Comparison of ENCODE assay signal across 9 cellular contexts in genomic region chr4:56575820-56576429, GRCh38.
DNase-seq lines count a peak whose midpoint lies in the region; ATAC-seq and TF ChIP-seq lines count a peak whose summit lies in the region.
"Had no signal": no experiment of that assay in that cellular context is flagged by ENCODE, and none has a peak within 500 bp of the region (broad histone marks: within the 10 kb centered on the region; RNA-seq: fewer than 3 reads in every experiment).

No MANE protein-coding gene starts in this region.

- in situ Hi-C loops in transverse colon (cut with MboI; ENCODE audit: low pct_ligation_motif_present in 1 of 4, low pct_unique_long_range_greater_than_20kb in 1 of 4, low sequenced_read_pairs in 3 of 4) = no loop called here

- DNase-seq in AG20443 (ENCODE audit: low spot score) (peak; percentile 53), HCEC 1CT (peak; percentile 28), hepatic stellate cell (ENCODE audit: low spot score) (peak; percentile 35), transverse colon (no peak)
- DNase-seq in stimulated activated CD4-positive, alpha-beta T cell treated with anti-CD3 and anti-CD28 coated beads, Interleukin-1b, Interleukin-23, amount 100 ng/mL, for 48 hours = no peak

- intact Hi-C loops in transverse colon (cut with DNase I; ENCODE audit: low total_unique reads) = no loop called here

- H3K9me3 ChIP-seq in transverse colon = no peaks in the 10 kb centered on the region

- 18 to 25% methylated on average over 1 of the region's 1 CpG for WGBS in transverse colon (ENCODE audit: low coverage in 1 of 2), 2 donors

- no peaks in the 10 kb centered on the region for H3K36me3 ChIP-seq in transverse colon

- ATAC-seq in SK-N-SH treated with all-trans-retinoic acid at 6 μM for 48 hours (peak; percentile 81), GM18502 (IDR thresholded peaks at IDR 0.05; ENCODE audit: poor library complexity, unreplicated experiment) (no peak), GM18909 (IDR thresholded peaks at IDR 0.05; ENCODE audit: poor library complexity, unreplicated experiment) (no peak)

- H3K4me3 ChIP-seq in transverse colon = no peak overlapping the region

- no peaks in the 10 kb centered on the region for H3K4me1 ChIP-seq in transverse colon

- H3K27me3 ChIP-seq in transverse colon = no peaks in the 10 kb centered on the region

- peak; percentile 33 to 47 (median 43) for TF ChIP-seq CTCF in transverse colon (IDR thresholded peaks at IDR 0.05)

- no peak overlapping the region for H3K27ac ChIP-seq in transverse colon
- H3K27ac ChIP-seq: epithelial cell of prostate had no signal

- TF ChIP-seq EP300 in transverse colon (IDR thresholded peaks at IDR 0.05; ENCODE audit: low read depth) = no peak

- no peak for TF ChIP-seq POLR2A in transverse colon (IDR thresholded peaks at IDR 0.05)

TF ChIP-seq in SK-N-SH treated with all-trans-retinoic acid at 6 μM for 48 hours, 23 proteins besides CTCF, POLR2A, EP300 and RAD21:
- TF ChIP-seq TOX (CRISPR knock-in tag; IDR thresholded peaks at IDR 0.05; ENCODE audit: borderline replicate concordance) (no peak), TSHZ2 (CRISPR knock-in tag; IDR thresholded peaks at IDR 0.05) (no peak), ZFP3 (CRISPR knock-in tag; IDR thresholded peaks at IDR 0.05) (no peak), ZNF565 (CRISPR knock-in tag; conservative IDR thresholded peaks at IDR 0.05; ENCODE audit: low read depth) (no peak), ARNTL (CRISPR knock-in tag; IDR thresholded peaks at IDR 0.05; ENCODE audit: borderline replicate concordance, low read depth) (no peak), SNAI2 (CRISPR knock-in tag; IDR thresholded peaks at IDR 0.05) (no peak), CSRNP3 (CRISPR knock-in tag; IDR thresholded peaks at IDR 0.05) (no peak), GLIS3 (CRISPR knock-in tag; IDR thresholded peaks at IDR 0.05) (no peak), ISL1 (CRISPR knock-in tag; IDR thresholded peaks at IDR 0.05) (no peak), BACH2 (CRISPR knock-in tag; IDR thresholded peaks at IDR 0.05; ENCODE audit: borderline replicate concordance) (no peak)

Comparison
In these comparisons a context has a peak if more than half of its experiments do, and no peak if none do; other contexts are left out.
1. DNase-seq: peak in AG20443 (single experiment), HCEC 1CT (single experiment) and hepatic stellate cell (single experiment); none in transverse colon (single experiment) and stimulated activated CD4-positive, alpha-beta T cell treated with anti-CD3 and anti-CD28 coated beads, Interleukin-1b, Interleukin-23, amount 100 ng/mL, for 48 hours (single experiment).